ENCODE assay signal across 8 cellular contexts in the genomic region with DNA sequence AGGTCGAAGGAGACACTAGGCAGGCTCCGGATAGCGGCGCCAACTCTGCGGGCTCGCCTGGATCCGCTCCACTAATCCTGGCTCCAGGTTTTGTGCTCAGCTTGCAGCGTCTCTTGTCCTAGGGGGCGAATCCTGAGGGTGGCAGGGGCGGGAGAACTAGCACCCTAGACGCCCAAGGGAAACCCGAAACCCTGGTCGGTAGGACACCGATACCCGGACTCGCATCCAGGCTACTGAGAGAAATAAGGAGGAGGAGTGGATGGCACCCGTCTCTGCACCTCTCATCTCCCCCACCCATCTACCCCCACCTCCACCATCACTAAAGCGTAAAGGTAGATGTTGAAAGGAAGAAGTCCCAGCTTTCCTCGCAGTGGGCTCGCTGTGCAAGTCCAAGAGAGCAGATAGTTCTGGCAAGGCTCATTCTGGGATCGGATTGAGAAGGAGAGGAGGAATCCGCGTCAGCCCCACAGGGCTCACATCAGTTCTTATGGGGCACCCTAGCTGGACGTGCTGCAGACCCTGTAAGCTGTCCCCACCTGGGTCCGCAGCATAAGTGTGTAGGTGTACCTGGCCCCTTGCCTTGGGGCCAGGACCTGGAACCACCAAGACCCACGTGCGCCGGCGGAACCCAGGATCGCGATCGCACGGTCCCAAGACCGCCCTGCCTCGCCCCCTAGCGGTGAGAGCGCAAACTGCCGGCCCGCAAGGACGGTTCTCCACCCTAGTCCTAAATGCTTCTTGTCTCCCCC. TPM values are rescaled to one million over a fixed set of nuclear protein-coding genes. Genes with fewer than 3 reads are reported as not detected.
DNase-seq lines count a peak whose midpoint lies in the region; ATAC-seq and TF ChIP-seq lines count a peak whose summit lies in the region.

No MANE protein-coding gene starts in this region.

- intact Hi-C loops in right cardiac atrium (cut with DNase I): loop anchor here in 2 of 4 donors (5.0 kb wide), 1 partner anchor 84 kb away; no protein-coding TSS in a partner anchor

- DNase-seq in NCI-H2081 (lab: John Stamatoyannopoulos, UW) (peak; percentile 70 to 76), NCI-H2081 treated with DMSO at 0.1 percent for 48 hours (lab: John Stamatoyannopoulos, UW) (no peak), right cardiac atrium (peak; percentile 67 to 86 (median 83)), retinal pigment epithelial cell (ENCODE audit: low read depth) (no peak)
- DNase-seq in activated naive CD8-positive, alpha-beta T cell treated with anti-CD3 and anti-CD28 coated beads for 36 hours: peak; percentile 74

- H3K4me1 Mint-ChIP-seq in activated naive CD8-positive, alpha-beta T cell treated with anti-CD3 and anti-CD28 coated beads for 36 hours: peaks cover 37% of the 10 kb centered on the region

- H3K27me3 Mint-ChIP-seq in activated naive CD8-positive, alpha-beta T cell treated with anti-CD3 and anti-CD28 coated beads for 36 hours: peaks cover 95% of the 10 kb centered on the region

- H3K4me1 ChIP-seq in right cardiac atrium (ENCODE audit: control insufficient read depth, insufficient read depth, low read length): no peaks in the 10 kb centered on the region

- H3K4me3 ChIP-seq in right cardiac atrium (ENCODE audit: low read length) (peak overlapping the region; percentile 10), retinal pigment epithelial cell (ENCODE audit: low read length) (peak overlapping the region; percentile 26)

- peak; percentile 100 for TF ChIP-seq CTCF in LNCAP (IDR thresholded peaks at IDR 0.05)
- TF ChIP-seq CTCF in retinal pigment epithelial cell (conservative IDR thresholded peaks at IDR 0.05; ENCODE audit: low read depth, low read length): peak; percentile 97

- H3K27me3 ChIP-seq in right cardiac atrium (ENCODE audit: control insufficient read depth, insufficient read depth): no peaks in the 10 kb centered on the region

- H3K27ac Mint-ChIP-seq in activated naive CD8-positive, alpha-beta T cell treated with anti-CD3 and anti-CD28 coated beads for 36 hours: no peak overlapping the region

- peaks cover 3% of the 10 kb centered on the region for H3K36me3 Mint-ChIP-seq in activated naive CD8-positive, alpha-beta T cell treated with anti-CD3 and anti-CD28 coated beads for 36 hours

- WGBS in right cardiac atrium: 1% methylated on average over 40 of the region's 40 CpGs

- peaks cover 7% of the 10 kb centered on the region for H3K9me3 Mint-ChIP-seq in activated naive CD8-positive, alpha-beta T cell treated with anti-CD3 and anti-CD28 coated beads for 36 hours

- peak overlapping the region; percentile 53 for H3K4me3 Mint-ChIP-seq in activated naive CD8-positive, alpha-beta T cell treated with anti-CD3 and anti-CD28 coated beads for 36 hours

- no peak overlapping the region for H3K27ac ChIP-seq in right cardiac atrium (ENCODE audit: low read length)

- ATAC-seq in SK-N-SH treated with all-trans-retinoic acid at 6 μM for 48 hours (peak; percentile 91), right cardiac atrium (peak; percentile 76 to 82), HG02870 (IDR thresholded peaks at IDR 0.05; ENCODE audit: unreplicated experiment) (no peak)

- no peaks in the 10 kb centered on the region for H3K9me3 ChIP-seq in right cardiac atrium (ENCODE audit: control insufficient read depth, low read length)

TF ChIP-seq in SK-N-SH treated with all-trans-retinoic acid at 6 μM for 48 hours, 23 proteins besides CTCF, POLR2A, EP300 and RAD21:
- TF ChIP-seq POU6F1 (CRISPR knock-in tag; IDR thresholded peaks at IDR 0.05; ENCODE audit: borderline replicate concordance, low read depth) (no peak), SNAI2 (CRISPR knock-in tag; IDR thresholded peaks at IDR 0.05) (no peak), TOX (CRISPR knock-in tag; IDR thresholded peaks at IDR 0.05; ENCODE audit: borderline replicate concordance) (no peak), PPARA (CRISPR knock-in tag; IDR thresholded peaks at IDR 0.05; ENCODE audit: borderline replicate concordance) (no peak), PATZ1 (CRISPR knock-in tag; IDR thresholded peaks at IDR 0.05; ENCODE audit: borderline replicate concordance) (no peak), CSDC2 (CRISPR knock-in tag; IDR thresholded peaks at IDR 0.05) (no peak), GLIS3 (CRISPR knock-in tag; IDR thresholded peaks at IDR 0.05) (no peak), TCF4 (CRISPR knock-in tag; IDR thresholded peaks at IDR 0.05; ENCODE audit: borderline replicate concordance) (no peak), BACH2 (CRISPR knock-in tag; IDR thresholded peaks at IDR 0.05; ENCODE audit: borderline replicate concordance) (no peak), ZFP3 (CRISPR knock-in tag; IDR thresholded peaks at IDR 0.05) (no peak), ZFP30 (CRISPR knock-in tag; IDR thresholded peaks at IDR 0.05) (no peak), ISL1 (CRISPR knock-in tag; IDR thresholded peaks at IDR 0.05) (no peak), ZC3H10 (CRISPR knock-in tag; IDR thresholded peaks at IDR 0.05) (no peak), ZNF8 (CRISPR knock-in tag; IDR thresholded peaks at IDR 0.05) (no peak), ARNTL (CRISPR knock-in tag; IDR thresholded peaks at IDR 0.05; ENCODE audit: borderline replicate concordance, low read depth) (no peak)
TF ChIP-seq in SK-N-SH treated with all-trans-retinoic acid at 6 μM for 48 hours: peak in this region for 0.

RNA-seq across cellular contexts. Expression of gene SLC32A1, which starts 6.9 kb away (rescaled TPM):
- not detected for total RNA-seq in activated naive CD8-positive, alpha-beta T cell treated with anti-CD3 and anti-CD28 coated beads for 36 hours
- total RNA-seq in right cardiac atrium: not detected
- not detected for polyA plus RNA-seq in right cardiac atrium

RNA-seq across cellular contexts. Expression of gene ACTR5, which starts 17.1 kb away (rescaled TPM):
- 1 to 10 TPM; 7.3 to 7.5 TPM for total RNA-seq in activated naive CD8-positive, alpha-beta T cell treated with anti-CD3 and anti-CD28 coated beads for 36 hours
- 1 to 10 TPM; 3.1 to 3.6 (median 3.4) TPM for total RNA-seq in right cardiac atrium
- polyA plus RNA-seq in right cardiac atrium: 3.3 TPM

Comparison
In these comparisons a context has a peak if more than half of its experiments do, and no peak if none do; other contexts are left out.
1. DNase-seq: peak in NCI-H2081 (2 of 2), activated naive CD8-positive, alpha-beta T cell treated with anti-CD3 and anti-CD28 coated beads for 36 hours (single experiment) and right cardiac atrium (3 of 3); none in NCI-H2081 treated with DMSO at 0.1 percent for 48 hours (single experiment) and retinal pigment epithelial cell (single experiment).